1 cellular context compared by ENCODE assay signal in the genomic region with DNA sequence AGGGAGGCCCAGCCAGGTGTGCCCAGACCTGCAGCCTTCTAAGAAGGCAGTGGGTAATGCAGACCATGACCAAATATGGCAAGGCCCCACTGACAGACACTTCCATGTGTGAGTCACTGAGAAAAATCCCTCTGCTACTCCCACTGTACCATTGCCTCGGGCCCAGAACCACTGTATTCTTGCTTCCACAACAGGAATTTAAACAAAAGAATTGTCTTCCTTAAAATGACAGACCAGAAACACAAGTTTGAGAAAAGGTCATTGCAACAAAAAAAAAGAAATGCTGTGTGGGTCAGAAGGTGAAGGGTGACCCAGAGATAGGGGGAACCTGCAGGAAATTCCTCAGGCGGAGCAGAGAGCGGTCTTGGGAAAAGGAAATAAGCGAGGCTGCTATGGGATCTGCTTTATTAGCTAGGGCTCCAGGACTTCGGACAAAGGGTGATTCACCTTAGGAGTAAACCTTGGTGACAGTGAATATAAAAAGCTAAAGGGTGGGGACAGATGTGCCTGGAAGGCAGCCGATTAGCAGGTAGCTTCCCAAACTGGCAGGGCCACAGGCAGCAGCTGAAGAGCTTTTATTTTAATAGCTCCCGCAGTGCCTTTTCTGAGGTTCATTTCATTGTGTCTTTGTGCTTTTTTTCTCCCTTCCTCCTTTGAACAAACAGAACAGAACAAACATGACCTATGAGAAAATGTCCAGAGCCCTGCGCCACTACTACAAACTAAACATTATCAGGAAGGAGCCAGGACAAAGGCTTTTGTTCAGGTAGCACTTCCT.
TF ChIP-seq lines count a peak whose summit lies in the region.

No MANE protein-coding gene starts in this region.

TF ChIP-seq in HepG2, 621 proteins besides CTCF, POLR2A, EP300 and RAD21 (continued from another document and continues in another):
- TF ChIP-seq, protein P1, sequence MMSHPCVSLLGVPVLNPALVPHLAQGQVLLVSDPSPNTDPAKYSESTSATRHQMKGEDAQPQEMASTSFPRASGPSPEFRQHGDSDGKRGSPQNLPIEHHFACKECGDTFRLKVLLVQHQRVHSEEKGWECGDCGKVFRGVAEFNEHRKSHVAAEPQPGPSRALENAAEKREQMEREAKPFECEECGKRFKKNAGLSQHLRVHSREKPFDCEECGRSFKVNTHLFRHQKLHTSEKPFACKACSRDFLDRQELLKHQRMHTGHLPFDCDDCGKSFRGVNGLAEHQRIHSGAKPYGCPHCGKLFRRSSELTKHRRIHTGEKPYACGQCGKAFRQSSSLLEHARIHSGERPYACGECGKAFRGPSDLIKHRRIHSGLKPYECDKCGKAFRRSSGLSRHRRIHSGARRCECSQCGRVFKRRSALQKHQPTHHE (CRISPR knock-in tag; IDR thresholded peaks at IDR 0.05; ENCODE audit: borderline replicate concordance), result no peak
- no peak for TF ChIP-seq IKZF4 (CRISPR knock-in tag; IDR thresholded peaks at IDR 0.05; ENCODE audit: borderline replicate concordance, low read depth, not compliant biosample characterization)
- peak; percentile 77 for TF ChIP-seq RARA (CRISPR knock-in tag; IDR thresholded peaks at IDR 0.05)
- TF ChIP-seq, protein P2, sequence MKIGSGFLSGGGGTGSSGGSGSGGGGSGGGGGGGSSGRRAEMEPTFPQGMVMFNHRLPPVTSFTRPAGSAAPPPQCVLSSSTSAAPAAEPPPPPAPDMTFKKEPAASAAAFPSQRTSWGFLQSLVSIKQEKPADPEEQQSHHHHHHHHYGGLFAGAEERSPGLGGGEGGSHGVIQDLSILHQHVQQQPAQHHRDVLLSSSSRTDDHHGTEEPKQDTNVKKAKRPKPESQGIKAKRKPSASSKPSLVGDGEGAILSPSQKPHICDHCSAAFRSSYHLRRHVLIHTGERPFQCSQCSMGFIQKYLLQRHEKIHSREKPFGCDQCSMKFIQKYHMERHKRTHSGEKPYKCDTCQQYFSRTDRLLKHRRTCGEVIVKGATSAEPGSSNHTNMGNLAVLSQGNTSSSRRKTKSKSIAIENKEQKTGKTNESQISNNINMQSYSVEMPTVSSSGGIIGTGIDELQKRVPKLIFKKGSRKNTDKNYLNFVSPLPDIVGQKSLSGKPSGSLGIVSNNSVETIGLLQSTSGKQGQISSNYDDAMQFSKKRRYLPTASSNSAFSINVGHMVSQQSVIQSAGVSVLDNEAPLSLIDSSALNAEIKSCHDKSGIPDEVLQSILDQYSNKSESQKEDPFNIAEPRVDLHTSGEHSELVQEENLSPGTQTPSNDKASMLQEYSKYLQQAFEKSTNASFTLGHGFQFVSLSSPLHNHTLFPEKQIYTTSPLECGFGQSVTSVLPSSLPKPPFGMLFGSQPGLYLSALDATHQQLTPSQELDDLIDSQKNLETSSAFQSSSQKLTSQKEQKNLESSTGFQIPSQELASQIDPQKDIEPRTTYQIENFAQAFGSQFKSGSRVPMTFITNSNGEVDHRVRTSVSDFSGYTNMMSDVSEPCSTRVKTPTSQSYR (CRISPR knock-in tag; IDR thresholded peaks at IDR 0.05; ENCODE audit: borderline replicate concordance), result peak; percentile 75; the same call in 1 of the 2 replicates
- TF ChIP-seq MXD4 (CRISPR knock-in tag; IDR thresholded peaks at IDR 0.05), result no peak
- TF ChIP-seq MTA1 (CRISPR knock-in tag; IDR thresholded peaks at IDR 0.05; ENCODE audit: borderline replicate concordance), result no peak
- TF ChIP-seq, protein P3, sequence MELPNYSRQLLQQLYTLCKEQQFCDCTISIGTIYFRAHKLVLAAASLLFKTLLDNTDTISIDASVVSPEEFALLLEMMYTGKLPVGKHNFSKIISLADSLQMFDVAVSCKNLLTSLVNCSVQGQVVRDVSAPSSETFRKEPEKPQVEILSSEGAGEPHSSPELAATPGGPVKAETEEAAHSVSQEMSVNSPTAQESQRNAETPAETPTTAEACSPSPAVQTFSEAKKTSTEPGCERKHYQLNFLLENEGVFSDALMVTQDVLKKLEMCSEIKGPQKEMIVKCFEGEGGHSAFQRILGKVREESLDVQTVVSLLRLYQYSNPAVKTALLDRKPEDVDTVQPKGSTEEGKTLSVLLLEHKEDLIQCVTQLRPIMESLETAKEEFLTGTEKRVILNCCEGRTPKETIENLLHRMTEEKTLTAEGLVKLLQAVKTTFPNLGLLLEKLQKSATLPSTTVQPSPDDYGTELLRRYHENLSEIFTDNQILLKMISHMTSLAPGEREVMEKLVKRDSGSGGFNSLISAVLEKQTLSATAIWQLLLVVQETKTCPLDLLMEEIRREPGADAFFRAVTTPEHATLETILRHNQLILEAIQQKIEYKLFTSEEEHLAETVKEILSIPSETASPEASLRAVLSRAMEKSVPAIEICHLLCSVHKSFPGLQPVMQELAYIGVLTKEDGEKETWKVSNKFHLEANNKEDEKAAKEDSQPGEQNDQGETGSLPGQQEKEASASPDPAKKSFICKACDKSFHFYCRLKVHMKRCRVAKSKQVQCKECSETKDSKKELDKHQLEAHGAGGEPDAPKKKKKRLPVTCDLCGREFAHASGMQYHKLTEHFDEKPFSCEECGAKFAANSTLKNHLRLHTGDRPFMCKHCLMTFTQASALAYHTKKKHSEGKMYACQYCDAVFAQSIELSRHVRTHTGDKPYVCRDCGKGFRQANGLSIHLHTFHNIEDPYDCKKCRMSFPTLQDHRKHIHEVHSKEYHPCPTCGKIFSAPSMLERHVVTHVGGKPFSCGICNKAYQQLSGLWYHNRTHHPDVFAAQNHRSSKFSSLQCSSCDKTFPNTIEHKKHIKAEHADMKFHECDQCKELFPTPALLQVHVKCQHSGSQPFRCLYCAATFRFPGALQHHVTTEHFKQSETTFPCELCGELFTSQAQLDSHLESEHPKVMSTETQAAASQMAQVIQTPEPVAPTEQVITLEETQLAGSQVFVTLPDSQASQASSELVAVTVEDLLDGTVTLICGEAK (IDR thresholded peaks at IDR 0.05), result no peak
- TF ChIP-seq, protein P3 (CRISPR knock-in tag; IDR thresholded peaks at IDR 0.05), result no peak
- no peak for TF ChIP-seq SNRNP70 (IDR thresholded peaks at IDR 0.05; ENCODE audit: low read depth, low read length)
- TF ChIP-seq, protein P4, sequence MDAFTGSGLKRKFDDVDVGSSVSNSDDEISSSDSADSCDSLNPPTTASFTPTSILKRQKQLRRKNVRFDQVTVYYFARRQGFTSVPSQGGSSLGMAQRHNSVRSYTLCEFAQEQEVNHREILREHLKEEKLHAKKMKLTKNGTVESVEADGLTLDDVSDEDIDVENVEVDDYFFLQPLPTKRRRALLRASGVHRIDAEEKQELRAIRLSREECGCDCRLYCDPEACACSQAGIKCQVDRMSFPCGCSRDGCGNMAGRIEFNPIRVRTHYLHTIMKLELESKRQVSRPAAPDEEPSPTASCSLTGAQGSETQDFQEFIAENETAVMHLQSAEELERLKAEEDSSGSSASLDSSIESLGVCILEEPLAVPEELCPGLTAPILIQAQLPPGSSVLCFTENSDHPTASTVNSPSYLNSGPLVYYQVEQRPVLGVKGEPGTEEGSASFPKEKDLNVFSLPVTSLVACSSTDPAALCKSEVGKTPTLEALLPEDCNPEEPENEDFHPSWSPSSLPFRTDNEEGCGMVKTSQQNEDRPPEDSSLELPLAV (CRISPR knock-in tag; conservative IDR thresholded peaks at IDR 0.05; ENCODE audit: low read depth), result no peak
- no peak for TF ChIP-seq DNMT3B (CRISPR knock-in tag; conservative IDR thresholded peaks at IDR 0.05)
- no peak for TF ChIP-seq HMGA1 (CRISPR knock-in tag; conservative IDR thresholded peaks at IDR 0.05)
- no peak for TF ChIP-seq ZNF446 (CRISPR knock-in tag; IDR thresholded peaks at IDR 0.05)
- TF ChIP-seq ZNF570 (CRISPR knock-in tag; IDR thresholded peaks at IDR 0.05; ENCODE audit: borderline replicate concordance), result no peak
- no peak for TF ChIP-seq KDM6A (CRISPR knock-in tag; IDR thresholded peaks at IDR 0.05; ENCODE audit: low read depth)
- no peak for TF ChIP-seq ZNF572 (CRISPR knock-in tag; IDR thresholded peaks at IDR 0.05)
- TF ChIP-seq, protein P5, sequence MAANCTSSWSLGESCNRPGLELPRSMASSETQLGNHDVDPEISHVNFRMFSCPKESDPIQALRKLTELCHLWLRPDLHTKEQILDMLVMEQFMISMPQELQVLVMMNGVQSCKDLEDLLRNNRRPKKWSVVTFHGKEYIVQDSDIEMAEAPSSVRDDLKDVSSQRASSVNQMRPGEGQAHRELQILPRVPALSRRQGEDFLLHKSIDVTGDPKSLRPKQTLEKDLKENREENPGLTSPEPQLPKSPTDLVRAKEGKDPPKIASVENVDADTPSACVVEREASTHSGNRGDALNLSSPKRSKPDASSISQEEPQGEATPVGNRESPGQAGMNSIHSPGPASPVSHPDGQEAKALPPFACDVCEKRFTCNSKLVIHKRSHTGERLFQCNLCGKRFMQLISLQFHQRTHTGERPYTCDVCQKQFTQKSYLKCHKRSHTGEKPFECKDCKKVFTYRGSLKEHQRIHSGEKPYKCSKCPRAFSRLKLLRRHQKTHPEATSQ (CRISPR knock-in tag; IDR thresholded peaks at IDR 0.05; ENCODE audit: borderline replicate concordance), result no peak
- no peak for TF ChIP-seq ZNF703 (CRISPR knock-in tag; IDR thresholded peaks at IDR 0.05; ENCODE audit: borderline replicate concordance)
- no peak for TF ChIP-seq ZEB1 (IDR thresholded peaks at IDR 0.05; ENCODE audit: insufficient replicate concordance, low read depth)
- TF ChIP-seq, protein P6, sequence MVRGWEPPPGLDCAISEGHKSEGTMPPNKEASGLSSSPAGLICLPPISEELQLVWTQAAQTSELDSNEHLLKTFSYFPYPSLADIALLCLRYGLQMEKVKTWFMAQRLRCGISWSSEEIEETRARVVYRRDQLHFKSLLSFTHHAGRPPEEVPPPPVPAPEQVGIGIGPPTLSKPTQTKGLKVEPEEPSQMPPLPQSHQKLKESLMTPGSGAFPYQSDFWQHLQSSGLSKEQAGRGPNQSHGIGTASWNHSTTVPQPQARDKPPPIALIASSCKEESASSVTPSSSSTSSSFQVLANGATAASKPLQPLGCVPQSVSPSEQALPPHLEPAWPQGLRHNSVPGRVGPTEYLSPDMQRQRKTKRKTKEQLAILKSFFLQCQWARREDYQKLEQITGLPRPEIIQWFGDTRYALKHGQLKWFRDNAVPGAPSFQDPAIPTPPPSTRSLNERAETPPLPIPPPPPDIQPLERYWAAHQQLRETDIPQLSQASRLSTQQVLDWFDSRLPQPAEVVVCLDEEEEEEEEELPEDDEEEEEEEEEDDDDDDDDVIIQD (CRISPR knock-in tag; IDR thresholded peaks at IDR 0.05; ENCODE audit: low read depth), result no peak; the same call in 1 of the 2 replicates
- no peak for TF ChIP-seq SP140L (CRISPR knock-in tag; IDR thresholded peaks at IDR 0.05; ENCODE audit: borderline replicate concordance)
- TF ChIP-seq, protein P7, sequence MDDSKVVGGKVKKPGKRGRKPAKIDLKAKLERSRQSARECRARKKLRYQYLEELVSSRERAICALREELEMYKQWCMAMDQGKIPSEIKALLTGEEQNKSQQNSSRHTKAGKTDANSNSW (CRISPR knock-in tag; IDR thresholded peaks at IDR 0.05; ENCODE audit: borderline replicate concordance), result no peak
- TF ChIP-seq NFRKB (IDR thresholded peaks at IDR 0.05), result no peak
- TF ChIP-seq, protein P8, sequence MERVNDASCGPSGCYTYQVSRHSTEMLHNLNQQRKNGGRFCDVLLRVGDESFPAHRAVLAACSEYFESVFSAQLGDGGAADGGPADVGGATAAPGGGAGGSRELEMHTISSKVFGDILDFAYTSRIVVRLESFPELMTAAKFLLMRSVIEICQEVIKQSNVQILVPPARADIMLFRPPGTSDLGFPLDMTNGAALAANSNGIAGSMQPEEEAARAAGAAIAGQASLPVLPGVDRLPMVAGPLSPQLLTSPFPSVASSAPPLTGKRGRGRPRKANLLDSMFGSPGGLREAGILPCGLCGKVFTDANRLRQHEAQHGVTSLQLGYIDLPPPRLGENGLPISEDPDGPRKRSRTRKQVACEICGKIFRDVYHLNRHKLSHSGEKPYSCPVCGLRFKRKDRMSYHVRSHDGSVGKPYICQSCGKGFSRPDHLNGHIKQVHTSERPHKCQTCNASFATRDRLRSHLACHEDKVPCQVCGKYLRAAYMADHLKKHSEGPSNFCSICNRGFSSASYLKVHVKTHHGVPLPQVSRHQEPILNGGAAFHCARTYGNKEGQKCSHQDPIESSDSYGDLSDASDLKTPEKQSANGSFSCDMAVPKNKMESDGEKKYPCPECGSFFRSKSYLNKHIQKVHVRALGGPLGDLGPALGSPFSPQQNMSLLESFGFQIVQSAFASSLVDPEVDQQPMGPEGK (CRISPR knock-in tag; IDR thresholded peaks at IDR 0.05), result no peak
- TF ChIP-seq CREB1 (IDR thresholded peaks at IDR 0.05), result no peak
- no peak; the same call in 1 of the 2 replicates for TF ChIP-seq CREB1 (CRISPR knock-in tag; IDR thresholded peaks at IDR 0.05)
- TF ChIP-seq TCF12 (IDR thresholded peaks at IDR 0.05), result no peak
- TF ChIP-seq TCF12 (CRISPR knock-in tag; IDR thresholded peaks at IDR 0.05), result no peak
- TF ChIP-seq, protein P9, sequence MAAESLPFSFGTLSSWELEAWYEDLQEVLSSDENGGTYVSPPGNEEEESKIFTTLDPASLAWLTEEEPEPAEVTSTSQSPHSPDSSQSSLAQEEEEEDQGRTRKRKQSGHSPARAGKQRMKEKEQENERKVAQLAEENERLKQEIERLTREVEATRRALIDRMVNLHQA (CRISPR knock-in tag; IDR thresholded peaks at IDR 0.05), result no peak
- TF ChIP-seq SRSF1 (optimal IDR thresholded peaks at IDR 0.05; ENCODE audit: low read depth, low read length), result no peak
- TF ChIP-seq, protein P10, sequence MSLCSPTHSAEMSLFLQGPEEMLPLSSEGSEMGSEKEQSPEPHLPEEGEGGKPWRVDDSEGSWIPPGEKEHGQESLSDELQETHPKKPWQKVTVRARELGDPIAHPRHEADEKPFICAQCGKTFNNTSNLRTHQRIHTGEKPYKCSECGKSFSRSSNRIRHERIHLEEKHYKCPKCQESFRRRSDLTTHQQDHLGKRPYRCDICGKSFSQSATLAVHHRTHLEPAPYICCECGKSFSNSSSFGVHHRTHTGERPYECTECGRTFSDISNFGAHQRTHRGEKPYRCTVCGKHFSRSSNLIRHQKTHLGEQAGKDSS (CRISPR knock-in tag; IDR thresholded peaks at IDR 0.05; ENCODE audit: borderline replicate concordance, low read depth), result no peak
- TF ChIP-seq ISX (CRISPR knock-in tag; conservative IDR thresholded peaks at IDR 0.05), result no peak
- no peak for TF ChIP-seq GLI4 (CRISPR knock-in tag; IDR thresholded peaks at IDR 0.05; ENCODE audit: borderline replicate concordance)
- no peak for TF ChIP-seq TMF1 (CRISPR knock-in tag; IDR thresholded peaks at IDR 0.05; ENCODE audit: low read depth)
